Comparison of ENCODE assay signal across 1 cellular context in genomic region chr11:28657378-28658030, GRCh38.
TF ChIP-seq lines count a peak whose summit lies in the region.

No MANE protein-coding gene starts in this region.

TF ChIP-seq in endothelial cell of umbilical vein, 7 proteins besides CTCF, POLR2A, EP300 and RAD21:
- TF ChIP-seq POLR2AphosphoS5 (IDR thresholded peaks at IDR 0.05; ENCODE audit: insufficient read depth, low read depth, low read length), result no peak
- TF ChIP-seq EZH2 (IDR thresholded peaks at IDR 0.05; ENCODE audit: borderline replicate concordance, low read depth, low read length, severe bottlenecking), result no peak
- no peak for TF ChIP-seq MYC (IDR thresholded peaks at IDR 0.05; ENCODE audit: low read depth, low read length)
- peak; percentile 40 for TF ChIP-seq GATA2 (IDR thresholded peaks at IDR 0.05; ENCODE audit: insufficient read depth, insufficient read length, low read depth, low read length)
- TF ChIP-seq MAX (IDR thresholded peaks at IDR 0.05; ENCODE audit: insufficient read depth, insufficient read length), result no peak
- TF ChIP-seq JUN (IDR thresholded peaks at IDR 0.05; ENCODE audit: borderline replicate concordance, insufficient read depth, insufficient read length, low read depth), result peak; percentile 56
- peak; percentile 87 for TF ChIP-seq FOS (IDR thresholded peaks at IDR 0.05; ENCODE audit: borderline replicate concordance, insufficient read depth, low read length)
TF ChIP-seq in endothelial cell of umbilical vein: peak in this region for 3.
